In the genomic region with DNA sequence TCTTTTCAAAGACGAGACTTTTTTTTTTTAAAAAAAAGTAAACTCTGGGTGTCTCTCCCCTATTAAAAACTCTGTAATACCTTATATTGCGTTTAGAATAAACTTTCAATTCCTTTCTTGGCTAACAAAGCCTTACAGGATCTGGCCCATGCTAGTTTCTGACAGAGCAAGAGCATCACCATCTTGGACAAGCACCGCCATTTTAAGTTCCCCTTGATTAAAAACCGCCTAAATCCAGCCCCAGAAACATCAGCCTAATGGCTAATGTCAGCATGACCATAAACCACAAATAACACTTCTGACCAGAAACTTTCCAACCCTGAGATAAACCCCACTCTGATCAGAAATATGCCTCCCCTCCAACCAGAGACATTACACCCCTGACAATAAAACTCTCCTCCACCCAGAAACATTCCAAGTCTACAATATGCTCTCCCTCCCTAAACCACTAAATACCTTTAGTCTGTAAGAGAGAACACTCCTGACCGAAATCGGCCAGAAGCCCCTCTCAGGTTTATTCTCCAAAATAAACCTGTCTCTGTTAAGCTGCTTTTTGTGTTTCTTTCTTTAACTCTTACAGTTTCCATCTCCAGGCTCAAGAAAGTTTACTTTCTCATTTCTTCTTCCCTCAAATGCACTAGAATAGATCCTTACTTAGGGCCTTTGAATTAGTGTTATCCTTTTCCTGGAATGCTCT, we compare ENCODE assay signal across 11 cellular contexts. TPM values are rescaled to one million over a fixed set of nuclear protein-coding genes. Genes with fewer than 3 reads are reported as not detected.
DNase-seq lines count a peak whose midpoint lies in the region; ATAC-seq, FAIRE-seq and TF ChIP-seq lines count a peak whose summit lies in the region.
"Had no signal": no experiment of that assay in that cellular context is flagged by ENCODE, and none has a peak within 500 bp of the region (broad histone marks: within the 10 kb centered on the region; RNA-seq: fewer than 3 reads in every experiment).

No MANE protein-coding gene starts in this region.

- no TSS peak for BruUV-seq in K562 (replicated peaks; lab: Mats Ljungman, UMichigan)

- TF ChIP-seq CTCF in K562 (IDR thresholded peaks at IDR 0.05 in 2 of 3, conservative IDR thresholded peaks at IDR 0.05 in 1 of 3; ENCODE audit: insufficient read depth in 2 of 3, low read depth in 1 of 3, low read length in 3 of 3), result no peak
- TF ChIP-seq CTCF in neural crest cell (conservative IDR thresholded peaks at IDR 0.05), result no peak

- no peak for ATAC-seq in K562
- no peak for ATAC-seq in GM21737 (IDR thresholded peaks at IDR 0.05; ENCODE audit: unreplicated experiment)

- H3K9me3 ChIP-seq in Karpas-422 (ENCODE audit: low read length) (no peaks in the 10 kb centered on the region), K562 (replicated peaks; ENCODE audit: control insufficient read depth, insufficient read depth, low read depth, low read length) (peaks cover 7% of the 10 kb centered on the region)
- H3K9me3 ChIP-seq: thyroid gland had no signal

- no peaks in the 10 kb centered on the region for H3K9me2 ChIP-seq in Karpas-422 (replicated peaks; ENCODE audit: insufficient read depth, low read length)

- H4K20me1 ChIP-seq in Karpas-422 (ENCODE audit: insufficient read depth, low read depth, low read length) (no peaks in the 10 kb centered on the region), K562 (replicated peaks; ENCODE audit: control insufficient read depth, insufficient read depth, low read length) (no peaks in the 10 kb centered on the region)

- TF ChIP-seq RAD21 in K562 (CRISPR knock-in tag; conservative IDR thresholded peaks at IDR 0.05 in 1 of 2, IDR thresholded peaks at IDR 0.05 in 1 of 2), result no peak

- H3K79me2 ChIP-seq in Karpas-422 (ENCODE audit: low read length), result peaks cover 33% of the 10 kb centered on the region
- H3K79me2 ChIP-seq in K562 (ENCODE audit: control insufficient read depth, insufficient read depth, low read length), result peaks cover 33% of the 10 kb centered on the region

- no peaks in the 10 kb centered on the region for H3K9me3 Mint-ChIP-seq in T-helper 2 cell treated with Interferon-gamma antibody and Interleukin-4, amounts not matched to agents 5 μg/mL and 100 μg/mL, for 36 hours
- H3K9me3 Mint-ChIP-seq in neural crest cell, result peaks cover 13% of the 10 kb centered on the region

- H3K4me3 Mint-ChIP-seq in T-helper 2 cell treated with Interferon-gamma antibody and Interleukin-4, amounts not matched to agents 5 μg/mL and 100 μg/mL, for 36 hours, result peak overlapping the region; percentile 98
- H3K4me3 Mint-ChIP-seq in neural crest cell, result peak overlapping the region; percentile 99

- CTCF ChIA-PET in K562 (lab: Yijun Ruan, JAX; ENCODE audit: low intra/inter-chr PET ratio), result no interaction called here

- peaks cover 1% of the 10 kb centered on the region for H3K36me3 ChIP-seq in Karpas-422 (ENCODE audit: insufficient read depth, low read length)
- no peaks in the 10 kb centered on the region; the same call in 2 of the 3 replicates for H3K36me3 ChIP-seq in K562 (ENCODE audit: control insufficient read depth, insufficient read depth, low read length)
- H3K36me3 ChIP-seq: thyroid gland had no signal

- no peak for TF ChIP-seq POLR2A in K562 (conservative IDR thresholded peaks at IDR 0.05)

- WGBS in K562 (ENCODE audit: insufficient coverage, low coverage, missing lambda C conversion rate), result 82% methylated on average over 6 of the region's 6 CpGs

- no peak overlapping the region for H3K27ac Mint-ChIP-seq in T-helper 2 cell treated with Interferon-gamma antibody and Interleukin-4, amounts not matched to agents 5 μg/mL and 100 μg/mL, for 36 hours
- peak overlapping the region; percentile 10 for H3K27ac Mint-ChIP-seq in neural crest cell (ENCODE audit: unreplicated experiment)

- FAIRE-seq in K562 (lab: Jason Lieb, UNC), result no peak

- no peaks in the 10 kb centered on the region for H3K27me3 Mint-ChIP-seq in T-helper 2 cell treated with Interferon-gamma antibody and Interleukin-4, amounts not matched to agents 5 μg/mL and 100 μg/mL, for 36 hours (ENCODE audit: low read depth)
- H3K27me3 Mint-ChIP-seq in neural crest cell (ENCODE audit: low read depth), result no peaks in the 10 kb centered on the region

- no peaks in the 10 kb centered on the region for H3K9me1 ChIP-seq in K562 (ENCODE audit: control insufficient read depth, insufficient read depth, low read length)

- H2AFZ ChIP-seq in Karpas-422 (ENCODE audit: low read length) (no peak overlapping the region), K562 (ENCODE audit: low read depth, low read length) (no peak overlapping the region)

- in situ Hi-C loops in K562 (cut with MboI) (no loop called here), ACHN (cut with HindIII; ENCODE audit: low pct_ligation_motif_present, low pct_unique_long_range_greater_than_20kb, low sequenced_read_pairs) (no loop called here)

- H3K4me1 Mint-ChIP-seq in T-helper 2 cell treated with Interferon-gamma antibody and Interleukin-4, amounts not matched to agents 5 μg/mL and 100 μg/mL, for 36 hours (ENCODE audit: low read depth), result peaks cover 30% of the 10 kb centered on the region
- H3K4me1 Mint-ChIP-seq in neural crest cell, result peaks cover 34% of the 10 kb centered on the region

- H3K4me3 ChIP-seq in Karpas-422 (ENCODE audit: low read length), result peak overlapping the region; percentile 75
- H3K4me3 ChIP-seq in K562, result no peak overlapping the region

- POLR2A ChIA-PET in K562 (lab: Yijun Ruan, JAX), result interaction anchor here (1.2 kb wide), 1 partner anchor 43 kb away, joined by 3 read pairs; no protein-coding TSS in a partner anchor

- DNase-seq in T-helper 2 cell treated with Interferon-gamma antibody and Interleukin-4, amounts not matched to agents 5 μg/mL and 100 μg/mL, for 36 hours (ENCODE audit: low spot score), result no peak
- no peak for DNase-seq in T-helper 2 cell
- no peak for DNase-seq in Karpas-422
- no peak for DNase-seq in K562 (ENCODE audit: extremely low read depth in 1 of 4, low spot score in 3 of 4)
- DNase-seq in neural crest cell (ENCODE audit: low read depth, low spot score), result no peak
- DNase-seq in LoVo (ENCODE audit: low spot score), result no peak
- DNase-seq in ACHN, result no peak
- DNase-seq: effector CD4-positive, alpha-beta T cell; NCI-H1048; thyroid gland had no signal

- H3K4me1 ChIP-seq in Karpas-422 (ENCODE audit: low read length) (peaks cover 32% of the 10 kb centered on the region), K562 (replicated peaks in 1 of 2; ENCODE audit: control insufficient read depth in 2 of 2, insufficient read depth in 2 of 2, low read length in 2 of 2) (peaks cover 5 to 11% of the 10 kb centered on the region in 2 experiments; a peak in 4 of 5 replicates)

- peak overlapping the region; percentile 85 for H3K4me2 ChIP-seq in Karpas-422 (ENCODE audit: low read depth, low read length, poor library complexity, severe bottlenecking)
- H3K4me2 ChIP-seq in K562 (ENCODE audit: insufficient read depth, low read length), result no peak overlapping the region

- H3K27ac ChIP-seq in Karpas-422 (ENCODE audit: low read length) (0 out of 2 replicates have a peak overlapping the region, but pooled peaks have one; percentile 74), K562 (ENCODE audit: extremely low read depth, low read depth, low read length) (no peak overlapping the region)

- intact Hi-C loops in K562 (cut with micrococcal nuclease), result loop anchor here (5.0 to 10.0 kb wide), 2 partner anchors 98 to 226 kb away; a partner anchor contains a TSS

- H3K9ac ChIP-seq in Karpas-422 (ENCODE audit: low read length) (peak overlapping the region; percentile 84; the same call in 1 of the 2 replicates), K562 (ENCODE audit: insufficient read depth in 1 of 2, low read depth in 2 of 2, low read length in 2 of 2) (no peak overlapping the region)

- peaks cover 14% of the 10 kb centered on the region for H3K36me3 Mint-ChIP-seq in T-helper 2 cell treated with Interferon-gamma antibody and Interleukin-4, amounts not matched to agents 5 μg/mL and 100 μg/mL, for 36 hours (ENCODE audit: low read depth)
- H3K36me3 Mint-ChIP-seq in neural crest cell (ENCODE audit: low read depth), result peaks cover 21% of the 10 kb centered on the region

- TF ChIP-seq EP300 in K562 (IDR thresholded peaks at IDR 0.05; ENCODE audit: low read length), result no peak

- H3K27me3 ChIP-seq in Karpas-422 (ENCODE audit: low read length) (no peaks in the 10 kb centered on the region), K562 (ENCODE audit: control insufficient read depth in 2 of 2, insufficient read depth in 2 of 2, low read length in 2 of 2) (no peaks in the 10 kb centered on the region)
- H3K27me3 ChIP-seq: thyroid gland had no signal

TF ChIP-seq in K562, 482 proteins besides CTCF, POLR2A, EP300 and RAD21 (continues in another document):
- TF ChIP-seq HLTF (IDR thresholded peaks at IDR 0.05) (peak; percentile 99), CCNT2 (IDR thresholded peaks at IDR 0.05; ENCODE audit: borderline replicate concordance, extremely low read depth, insufficient read length, low read depth, low read length) (no peak)

RNA-seq across cellular contexts. Expression of a gene that starts 1.6 kb away (rescaled TPM):
- total RNA-seq in Karpas-422 (2014; rRNA removed; shearing (Covaris generic); ENCODE audit: low replicate concordance), result 30.1 and 64.7 TPM in 2 replicates
- 13.3 and 62.5 TPM in 2 replicates for total RNA-seq in K562 (2011; cell fraction: chromatin; rRNA removed; ENCODE audit: low replicate concordance)
- total RNA-seq in K562 (2011; cell fraction: nucleolus; rRNA removed), result 8.3 and 14.7 TPM in 2 replicates
- 25.0 and 35.9 TPM in 2 replicates for total RNA-seq in K562 (2011; cell fraction: nucleoplasm; rRNA removed)
- total RNA-seq in K562 (2014; rRNA removed) (6.7 and 7.5 TPM in 2 replicates), K562 (2014; rRNA removed; fragmentation: Illumina TruSeq; extraction: Trizol) (15.5 and 16.9 TPM in 2 replicates), K562 (2015; rRNA removed; fragmentation: Illumina TruSeq; extraction: Trizol) (10.7 and 10.9 TPM in 2 replicates), K562 (2021) (14.5 and 15.4 TPM in 2 replicates), neural crest cell (27.4 and 28.6 TPM in 2 replicates)
- polyA plus RNA-seq in K562 (2011; rRNA removed) (26.4 and 31.3 TPM in 2 replicates), K562 (2014; fragmentation: Illumina TruSeq; extraction: Trizol) (10.2 and 12.3 TPM in 2 replicates), K562 (2014; fragmentation: Nextera tagmentation; extraction: Ambion mirVana) (1 to 10 TPM; 2.2 to 3.5 TPM), K562 (2014; rRNA removed) (7.1 and 7.9 TPM in 2 replicates)
- 4.0 and 10.1 TPM in 2 replicates for polyA plus RNA-seq in K562 (2011; cell fraction: cytosol; rRNA removed)
- 17.0 and 23.9 TPM in 2 replicates for polyA plus RNA-seq in K562 (2011; cell fraction: nucleus; rRNA removed)
- 9.0 and 11.6 TPM in 2 replicates for polyA plus RNA-seq in K562 (2012)
- polyA minus RNA-seq in K562 (2011; rRNA and poly(A)+ RNA removed), result 77.9 and 91.3 TPM in 2 replicates
- polyA minus RNA-seq in K562 (2011; cell fraction: cytosol; rRNA and poly(A)+ RNA removed), result 17.3 and 24.0 TPM in 2 replicates
- polyA minus RNA-seq in K562 (2011; cell fraction: nucleus; rRNA and poly(A)+ RNA removed), result 24.0 and 45.7 TPM in 2 replicates
